ENCODE assay signal across 8 cellular contexts in genomic region chr17:17141860-17142552, GRCh38.
A peak's percentile ranks its signal among the peaks of the same experiment; 100 is the strongest.
DNase-seq lines count a peak whose midpoint lies in the region; TF ChIP-seq lines count a peak whose summit lies in the region.

No MANE protein-coding gene starts in this region.

- H3K4me3 ChIP-seq in DOHH2 (ENCODE audit: low read length): no peak overlapping the region
- no peak overlapping the region for H3K4me3 ChIP-seq in NB4 (ENCODE audit: low read depth, low read length)
- no peak overlapping the region for H3K4me3 ChIP-seq in esophagus squamous epithelium
- H3K4me3 ChIP-seq in neural cell (ENCODE audit: low read length): no peak overlapping the region
- no peak overlapping the region for H3K4me3 ChIP-seq in MG63

- no peak for TF ChIP-seq POLR2A in NB4 (IDR thresholded peaks at IDR 0.05; ENCODE audit: extremely low read depth, insufficient read length)
- TF ChIP-seq POLR2A in esophagus squamous epithelium (IDR thresholded peaks at IDR 0.05): no peak

- H3K4me2 ChIP-seq in DOHH2 (ENCODE audit: low read length) (no peak overlapping the region), neural cell (ENCODE audit: low read length) (no peak overlapping the region)

- H3K9ac ChIP-seq in neural cell (ENCODE audit: low read length): no peak overlapping the region

- H3K9me3 ChIP-seq in DOHH2 (ENCODE audit: control insufficient read depth, insufficient read depth, low read length) (no peaks in the 10 kb centered on the region), esophagus squamous epithelium (no peaks in the 10 kb centered on the region), neural cell (ENCODE audit: low read length) (no peaks in the 10 kb centered on the region), MG63 (no peaks in the 10 kb centered on the region)

- H3K27me3 ChIP-seq in DOHH2 (ENCODE audit: control insufficient read depth, low read length) (no peaks in the 10 kb centered on the region), esophagus squamous epithelium (no peaks in the 10 kb centered on the region), neural cell (ENCODE audit: insufficient read depth, low read depth, low read length) (no peaks in the 10 kb centered on the region), MG63 (no peaks in the 10 kb centered on the region)

- H3K27ac ChIP-seq in DOHH2 (ENCODE audit: low read depth, low read length): no peak overlapping the region
- H3K27ac ChIP-seq in esophagus squamous epithelium: peak overlapping the region in 2 of 4 donors; percentile 32 to 46
- H3K27ac ChIP-seq in neural cell (ENCODE audit: low read length): no peak overlapping the region

- 20 to 32% methylated on average over 12 to 13 of the region's 23 CpGs for WGBS in esophagus squamous epithelium, 2 donors

- H4K20me1 ChIP-seq in DOHH2 (ENCODE audit: control insufficient read depth, insufficient read depth, low read depth, low read length) (no peaks in the 10 kb centered on the region), neural cell (ENCODE audit: insufficient read depth) (no peaks in the 10 kb centered on the region)

- intact Hi-C loops in esophagus squamous epithelium (cut with DNase I) (loop anchor here (10.0 kb wide), 1 partner anchor 93 kb away; the partner anchor contains the start of gene FLCN), posterior vena cava (cut with DNase I) (no loop called here)

- H3K79me2 ChIP-seq in DOHH2 (ENCODE audit: control insufficient read depth, low read length) (no peaks in the 10 kb centered on the region), neural cell (replicated peaks; ENCODE audit: insufficient read depth, low read length) (no peaks in the 10 kb centered on the region)

- no peak for TF ChIP-seq RAD21 in neural cell (conservative IDR thresholded peaks at IDR 0.05)

- H3F3A ChIP-seq in DOHH2 (ENCODE audit: control insufficient read depth, insufficient read depth) (no peaks in the 10 kb centered on the region), neural cell (ENCODE audit: insufficient read depth, low read length, poor library complexity, severe bottlenecking) (no peaks in the 10 kb centered on the region)

- TF ChIP-seq CTCF in DOHH2 (IDR thresholded peaks at IDR 0.05; ENCODE audit: low read depth, low read length, poor library complexity, severe bottlenecking) (peak; percentile 78), NB4 (IDR thresholded peaks at IDR 0.05; ENCODE audit: low read depth, low read length) (peak; percentile 66), esophagus squamous epithelium (IDR thresholded peaks at IDR 0.05) (peak; percentile 22 to 94 (median 90)), neural cell (IDR thresholded peaks at IDR 0.05; ENCODE audit: poor library complexity, severe bottlenecking) (peak; percentile 69)

- H3K9me2 ChIP-seq in DOHH2 (replicated peaks; ENCODE audit: control insufficient read depth, low read length) (no peaks in the 10 kb centered on the region), neural cell (ENCODE audit: insufficient read depth, low read length) (no peaks in the 10 kb centered on the region)

- no peak overlapping the region for H2AFZ ChIP-seq in neural cell (ENCODE audit: low read depth, low read length)

- H3K4me1 ChIP-seq in DOHH2 (ENCODE audit: control insufficient read depth, low read length) (peaks cover 11% of the 10 kb centered on the region), esophagus squamous epithelium (peaks cover 14 to 33% (median 19%) of the 10 kb centered on the region in 3 donors)

- DNase-seq in NB4 (ENCODE audit: low read depth) (peak; percentile 37), esophagus squamous epithelium (lab: John Stamatoyannopoulos, UW) (no peak), posterior vena cava (ENCODE audit: low spot score) (no peak), GF-D8 (lab: John Stamatoyannopoulos, UW) (no peak), MG63 (no peak)
- peak; percentile 56 to 67 for DNase-seq in activated T-cell treated with anti-CD3 and anti-CD28 coated beads, Interleukin-2, amount 50 U/mL, for 48 hours

- H3K36me3 ChIP-seq in DOHH2 (ENCODE audit: control insufficient read depth, low read length) (peaks cover 55% of the 10 kb centered on the region), esophagus squamous epithelium (peaks cover 40 to 100% (median 69%) of the 10 kb centered on the region in 3 donors), neural cell (ENCODE audit: insufficient read depth, low read length) (peaks cover 10% of the 10 kb centered on the region), MG63 (peaks cover 10% of the 10 kb centered on the region)

- no peak for TF ChIP-seq EP300 in neural cell (conservative IDR thresholded peaks at IDR 0.05; ENCODE audit: poor library complexity, severe bottlenecking)

TF ChIP-seq in neural cell, 6 proteins besides CTCF, POLR2A, EP300 and RAD21:
- peak; percentile 41 for TF ChIP-seq SMC3 (conservative IDR thresholded peaks at IDR 0.05; ENCODE audit: poor library complexity)
- no peak for TF ChIP-seq MXI1 (conservative IDR thresholded peaks at IDR 0.05; ENCODE audit: poor library complexity, severe bottlenecking)

Comparison
In these comparisons a context has a peak if more than half of its experiments do, and no peak if none do; other contexts are left out.
1. DNase-seq: peak in NB4 (single experiment) and activated T-cell treated with anti-CD3 and anti-CD28 coated beads, Interleukin-2, amount 50 U/mL, for 48 hours (2 of 2); none in esophagus squamous epithelium (single experiment), posterior vena cava (single experiment), GF-D8 (single experiment) and MG63 (single experiment).
2. Peak in every context shown above with its lines, with median percentiles within 50 percentile points of each other: CTCF ChIP-seq.